ENCODE assay signal across 19 cellular contexts in genomic region chr9:79952401-79952800, GRCh38.
"Had no signal": no experiment of that assay in that cellular context is flagged by ENCODE, and none has a peak within 500 bp of the region (broad histone marks: within the 10 kb centered on the region; RNA-seq: fewer than 3 reads in every experiment).

No MANE protein-coding gene starts in this region.

- ATAC-seq: activated naive CD4-positive, alpha-beta T cell treated with anti-CD3 and anti-CD28 coated beads, Interleukin-2, amount 50 U/mL, for 72 hours; activated T-cell treated with anti-CD3 and anti-CD28 coated beads, Interleukin-2, amount 50 U/mL, for 4 hours; left ventricle myocardium superior; mucosa of descending colon; naive thymus-derived CD8-positive, alpha-beta T cell; stimulated activated memory B cell treated with anti-CD40 and anti-IgM and Interleukin-4, amounts not matched to agents 10 μg/mL and 1 μg/mL and 100 μg/mL, for 72 hours had no signal

- H3K27me3 Mint-ChIP-seq: memory B cell; stimulated activated memory B cell treated with anti-CD40 and anti-IgM and Interleukin-4, amounts not matched to agents 10 μg/mL and 1 μg/mL and 100 μg/mL, for 72 hours had no signal

- H3K36me3 ChIP-seq: neutrophil, transverse colon, vagina had no signal

- H3K4me1 Mint-ChIP-seq: activated CD4-positive, alpha-beta memory T cell treated with anti-CD3 and anti-CD28 coated beads, Interleukin-2, amount 10 ng/mL, durations not matched to agents 7 days and 5 days; memory B cell; naive thymus-derived CD8-positive, alpha-beta T cell; stimulated activated memory B cell treated with anti-CD40 and anti-IgM and Interleukin-4, amounts not matched to agents 10 μg/mL and 1 μg/mL and 100 μg/mL, for 72 hours had no signal

- H3K27me3 ChIP-seq: neutrophil, transverse colon, vagina had no signal

- H3K9me3 ChIP-seq: mucosa of descending colon, neutrophil, transverse colon, vagina had no signal

- H3K4me3 Mint-ChIP-seq: activated CD4-positive, alpha-beta memory T cell treated with anti-CD3 and anti-CD28 coated beads, Interleukin-2, amount 10 ng/mL, durations not matched to agents 7 days and 5 days; activated T-cell treated with anti-CD3 and anti-CD28 coated beads, Interleukin-2, amount 50 U/mL, for 4 hours; memory B cell; naive thymus-derived CD8-positive, alpha-beta T cell; stimulated activated memory B cell treated with anti-CD40 and anti-IgM and Interleukin-4, amounts not matched to agents 10 μg/mL and 1 μg/mL and 100 μg/mL, for 72 hours had no signal

- H3K4me3 ChIP-seq: mucosa of descending colon, transverse colon, vagina had no signal

- DNase-seq: activated CD4-positive, alpha-beta memory T cell treated with anti-CD3 and anti-CD28 coated beads, Interleukin-2, amount 10 ng/mL, durations not matched to agents 7 days and 5 days; activated CD4-positive, alpha-beta T cell treated with anti-CD3 and anti-CD28 coated beads for 4 hours; activated effector memory CD4-positive, alpha-beta T cell treated with anti-CD3 and anti-CD28 coated beads, Interleukin-2, amount 50 U/mL, for 16 hours; activated T-cell treated with anti-CD3 and anti-CD28 coated beads, Interleukin-2, amount 50 U/mL, for 4 hours; amniotic stem cell; cerebellar nuclear complex; effector memory CD4-positive, alpha-beta T cell; hippocampal formation; left ventricle myocardium superior; mucosa of descending colon; naive thymus-derived CD8-positive, alpha-beta T cell; stimulated activated CD4-positive, alpha-beta T cell treated with anti-CD3 and anti-CD28 coated beads, Interleukin-2, amount 100 ng/mL, for 48 hours; T-helper 2 cell; transverse colon had no signal

- H3K9me3 Mint-ChIP-seq: activated CD4-positive, alpha-beta memory T cell treated with anti-CD3 and anti-CD28 coated beads, Interleukin-2, amount 10 ng/mL, durations not matched to agents 7 days and 5 days; activated T-cell treated with anti-CD3 and anti-CD28 coated beads, Interleukin-2, amount 50 U/mL, for 4 hours had no signal

- H3K27ac Mint-ChIP-seq: activated CD4-positive, alpha-beta memory T cell treated with anti-CD3 and anti-CD28 coated beads, Interleukin-2, amount 10 ng/mL, durations not matched to agents 7 days and 5 days; activated naive CD4-positive, alpha-beta T cell treated with anti-CD3 and anti-CD28 coated beads, Interleukin-2, amount 50 U/mL, for 72 hours; memory B cell; naive thymus-derived CD8-positive, alpha-beta T cell; stimulated activated memory B cell treated with anti-CD40 and anti-IgM and Interleukin-4, amounts not matched to agents 10 μg/mL and 1 μg/mL and 100 μg/mL, for 72 hours had no signal

- H3K4me1 ChIP-seq: transverse colon, vagina had no signal

- H3K27ac ChIP-seq: neutrophil, transverse colon, vagina had no signal
